ENCODE assay signal across 1 cellular context in the genomic region with DNA sequence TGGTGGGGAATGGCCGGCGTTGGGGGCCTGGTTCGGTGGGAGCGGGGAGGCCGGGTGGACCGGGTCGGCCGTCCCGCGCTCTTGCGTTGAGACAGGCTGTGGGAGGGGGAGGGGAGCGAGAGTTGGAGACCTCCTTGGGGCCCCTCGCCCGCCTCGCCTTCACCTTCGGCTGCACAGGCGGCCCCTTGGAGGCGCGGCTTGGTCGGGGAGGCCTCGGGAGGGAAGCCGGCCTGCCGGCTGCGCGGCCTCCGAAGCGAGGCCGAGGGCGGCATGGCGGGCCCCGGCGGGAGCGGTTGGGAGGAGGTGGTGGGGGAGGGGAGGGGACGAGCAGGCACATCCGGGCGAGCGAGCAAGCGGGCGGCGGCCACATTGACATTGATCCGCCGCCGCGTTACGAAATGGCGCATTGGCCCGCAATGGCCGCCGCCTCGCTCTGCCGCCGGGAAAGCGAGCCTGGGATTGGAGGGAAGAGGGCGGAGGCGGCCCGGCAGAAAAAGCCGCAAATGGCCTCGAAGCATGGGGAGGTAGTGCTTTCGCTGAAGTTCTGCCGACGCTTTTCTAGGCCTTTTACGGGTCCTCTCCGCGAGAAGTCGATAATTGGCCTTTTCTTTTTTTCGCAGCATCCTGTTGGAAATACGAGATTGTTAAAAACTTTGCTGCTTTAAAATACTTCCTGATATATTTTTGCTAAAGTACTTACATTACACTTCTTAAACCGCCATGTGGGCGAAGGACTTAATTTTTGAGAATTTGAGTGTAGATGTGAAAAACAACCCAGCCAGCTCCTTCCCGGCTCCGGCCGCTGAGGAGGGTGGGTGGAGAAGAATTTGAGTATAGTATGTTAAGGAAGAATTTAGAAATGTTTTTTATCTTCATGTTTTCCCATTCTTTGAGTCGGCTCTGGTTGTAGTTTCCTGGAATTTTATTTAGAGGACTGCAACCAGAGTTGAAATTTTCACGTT.
A peak's percentile ranks its signal among the peaks of the same experiment; 100 is the strongest.
TF ChIP-seq lines count a peak whose summit lies in the region.

No MANE protein-coding gene starts in this region.

TF ChIP-seq in HepG2, 621 proteins besides CTCF, POLR2A, EP300 and RAD21 (continued from another document and continues in another):
- TF ChIP-seq ZFP36 (IDR thresholded peaks at IDR 0.05; ENCODE audit: borderline replicate concordance, low read depth, low read length, partially characterized antibody) = no peak
- no peak for TF ChIP-seq ARNT (IDR thresholded peaks at IDR 0.05)
- TF ChIP-seq POLR2AphosphoS2 (IDR thresholded peaks at IDR 0.05; ENCODE audit: low read depth, low read length) = no peak
- TF ChIP-seq ZNF746 (CRISPR knock-in tag; IDR thresholded peaks at IDR 0.05) = peak; percentile 92
- 0 out of 2 replicates have a peak, but pooled peaks have one; percentile 30 for TF ChIP-seq KDM6A (CRISPR knock-in tag; IDR thresholded peaks at IDR 0.05; ENCODE audit: low read depth)
- TF ChIP-seq ZNF253 (CRISPR knock-in tag; IDR thresholded peaks at IDR 0.05; ENCODE audit: borderline replicate concordance) = peak; percentile 71; the same call in 1 of the 2 replicates
- TF ChIP-seq ZNF431 (CRISPR knock-in tag; IDR thresholded peaks at IDR 0.05; ENCODE audit: borderline replicate concordance, low read depth) = peak; percentile 86; the same call in 1 of the 2 replicates
- TF ChIP-seq ZNF333 (CRISPR knock-in tag; IDR thresholded peaks at IDR 0.05; ENCODE audit: borderline replicate concordance) = no peak; the same call in 1 of the 2 replicates
- no peak for TF ChIP-seq NONO (IDR thresholded peaks at IDR 0.05)
- TF ChIP-seq NONO (CRISPR knock-in tag; conservative IDR thresholded peaks at IDR 0.05) = peak; percentile 90
- no peak; the same call in 1 of the 2 replicates for TF ChIP-seq ZNF44 (CRISPR knock-in tag; IDR thresholded peaks at IDR 0.05)
- peak; percentile 61 for TF ChIP-seq CREM (IDR thresholded peaks at IDR 0.05)
- no peak for TF ChIP-seq CREM (CRISPR knock-in tag; IDR thresholded peaks at IDR 0.05)
- no peak for TF ChIP-seq SRF (IDR thresholded peaks at IDR 0.05; ENCODE audit: low read depth, low read length)
- TF ChIP-seq, protein P1, sequence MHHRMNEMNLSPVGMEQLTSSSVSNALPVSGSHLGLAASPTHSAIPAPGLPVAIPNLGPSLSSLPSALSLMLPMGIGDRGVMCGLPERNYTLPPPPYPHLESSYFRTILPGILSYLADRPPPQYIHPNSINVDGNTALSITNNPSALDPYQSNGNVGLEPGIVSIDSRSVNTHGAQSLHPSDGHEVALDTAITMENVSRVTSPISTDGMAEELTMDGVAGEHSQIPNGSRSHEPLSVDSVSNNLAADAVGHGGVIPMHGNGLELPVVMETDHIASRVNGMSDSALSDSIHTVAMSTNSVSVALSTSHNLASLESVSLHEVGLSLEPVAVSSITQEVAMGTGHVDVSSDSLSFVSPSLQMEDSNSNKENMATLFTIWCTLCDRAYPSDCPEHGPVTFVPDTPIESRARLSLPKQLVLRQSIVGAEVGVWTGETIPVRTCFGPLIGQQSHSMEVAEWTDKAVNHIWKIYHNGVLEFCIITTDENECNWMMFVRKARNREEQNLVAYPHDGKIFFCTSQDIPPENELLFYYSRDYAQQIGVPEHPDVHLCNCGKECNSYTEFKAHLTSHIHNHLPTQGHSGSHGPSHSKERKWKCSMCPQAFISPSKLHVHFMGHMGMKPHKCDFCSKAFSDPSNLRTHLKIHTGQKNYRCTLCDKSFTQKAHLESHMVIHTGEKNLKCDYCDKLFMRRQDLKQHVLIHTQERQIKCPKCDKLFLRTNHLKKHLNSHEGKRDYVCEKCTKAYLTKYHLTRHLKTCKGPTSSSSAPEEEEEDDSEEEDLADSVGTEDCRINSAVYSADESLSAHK (CRISPR knock-in tag; IDR thresholded peaks at IDR 0.05; ENCODE audit: borderline replicate concordance) = no peak
- no peak for TF ChIP-seq ZNF234 (CRISPR knock-in tag; conservative IDR thresholded peaks at IDR 0.05)
- TF ChIP-seq, protein P2, sequence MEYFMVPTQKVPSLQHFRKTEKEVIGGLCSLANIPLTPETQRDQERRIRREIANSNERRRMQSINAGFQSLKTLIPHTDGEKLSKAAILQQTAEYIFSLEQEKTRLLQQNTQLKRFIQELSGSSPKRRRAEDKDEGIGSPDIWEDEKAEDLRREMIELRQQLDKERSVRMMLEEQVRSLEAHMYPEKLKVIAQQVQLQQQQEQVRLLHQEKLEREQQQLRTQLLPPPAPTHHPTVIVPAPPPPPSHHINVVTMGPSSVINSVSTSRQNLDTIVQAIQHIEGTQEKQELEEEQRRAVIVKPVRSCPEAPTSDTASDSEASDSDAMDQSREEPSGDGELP (IDR thresholded peaks at IDR 0.05; ENCODE audit: borderline replicate concordance, low read depth) = peak; percentile 50; the same call in 1 of the 2 replicates
- peak; percentile 75 for TF ChIP-seq ELF3 (CRISPR knock-in tag; IDR thresholded peaks at IDR 0.05)
- no peak for TF ChIP-seq ZSCAN25 (CRISPR knock-in tag; IDR thresholded peaks at IDR 0.05)
- TF ChIP-seq DPF2 (CRISPR knock-in tag; IDR thresholded peaks at IDR 0.05; ENCODE audit: borderline replicate concordance, low read depth) = no peak
- TF ChIP-seq, protein P3, sequence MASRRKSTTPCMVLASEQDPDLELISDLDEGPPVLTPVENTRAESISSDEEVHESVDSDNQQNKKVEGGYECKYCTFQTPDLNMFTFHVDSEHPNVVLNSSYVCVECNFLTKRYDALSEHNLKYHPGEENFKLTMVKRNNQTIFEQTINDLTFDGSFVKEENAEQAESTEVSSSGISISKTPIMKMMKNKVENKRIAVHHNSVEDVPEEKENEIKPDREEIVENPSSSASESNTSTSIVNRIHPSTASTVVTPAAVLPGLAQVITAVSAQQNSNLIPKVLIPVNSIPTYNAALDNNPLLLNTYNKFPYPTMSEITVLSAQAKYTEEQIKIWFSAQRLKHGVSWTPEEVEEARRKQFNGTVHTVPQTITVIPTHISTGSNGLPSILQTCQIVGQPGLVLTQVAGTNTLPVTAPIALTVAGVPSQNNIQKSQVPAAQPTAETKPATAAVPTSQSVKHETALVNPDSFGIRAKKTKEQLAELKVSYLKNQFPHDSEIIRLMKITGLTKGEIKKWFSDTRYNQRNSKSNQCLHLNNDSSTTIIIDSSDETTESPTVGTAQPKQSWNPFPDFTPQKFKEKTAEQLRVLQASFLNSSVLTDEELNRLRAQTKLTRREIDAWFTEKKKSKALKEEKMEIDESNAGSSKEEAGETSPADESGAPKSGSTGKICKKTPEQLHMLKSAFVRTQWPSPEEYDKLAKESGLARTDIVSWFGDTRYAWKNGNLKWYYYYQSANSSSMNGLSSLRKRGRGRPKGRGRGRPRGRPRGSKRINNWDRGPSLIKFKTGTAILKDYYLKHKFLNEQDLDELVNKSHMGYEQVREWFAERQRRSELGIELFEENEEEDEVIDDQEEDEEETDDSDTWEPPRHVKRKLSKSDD (CRISPR knock-in tag; IDR thresholded peaks at IDR 0.05; ENCODE audit: low read depth) = peak; percentile 99
- no peak for TF ChIP-seq ZNF550 (CRISPR knock-in tag; IDR thresholded peaks at IDR 0.05; ENCODE audit: borderline replicate concordance)
- peak; percentile 62; the same call in 1 of the 2 replicates for TF ChIP-seq ZSCAN29 (CRISPR knock-in tag; conservative IDR thresholded peaks at IDR 0.05)
- TF ChIP-seq MAZ (IDR thresholded peaks at IDR 0.05; ENCODE audit: borderline replicate concordance, low read depth, low read length) = no peak
- peak; percentile 75 for TF ChIP-seq MAZ (CRISPR knock-in tag; IDR thresholded peaks at IDR 0.05; ENCODE audit: low read depth)
- TF ChIP-seq SMARCE1 (IDR thresholded peaks at IDR 0.05; ENCODE audit: borderline replicate concordance) = no peak
- TF ChIP-seq, protein P4, sequence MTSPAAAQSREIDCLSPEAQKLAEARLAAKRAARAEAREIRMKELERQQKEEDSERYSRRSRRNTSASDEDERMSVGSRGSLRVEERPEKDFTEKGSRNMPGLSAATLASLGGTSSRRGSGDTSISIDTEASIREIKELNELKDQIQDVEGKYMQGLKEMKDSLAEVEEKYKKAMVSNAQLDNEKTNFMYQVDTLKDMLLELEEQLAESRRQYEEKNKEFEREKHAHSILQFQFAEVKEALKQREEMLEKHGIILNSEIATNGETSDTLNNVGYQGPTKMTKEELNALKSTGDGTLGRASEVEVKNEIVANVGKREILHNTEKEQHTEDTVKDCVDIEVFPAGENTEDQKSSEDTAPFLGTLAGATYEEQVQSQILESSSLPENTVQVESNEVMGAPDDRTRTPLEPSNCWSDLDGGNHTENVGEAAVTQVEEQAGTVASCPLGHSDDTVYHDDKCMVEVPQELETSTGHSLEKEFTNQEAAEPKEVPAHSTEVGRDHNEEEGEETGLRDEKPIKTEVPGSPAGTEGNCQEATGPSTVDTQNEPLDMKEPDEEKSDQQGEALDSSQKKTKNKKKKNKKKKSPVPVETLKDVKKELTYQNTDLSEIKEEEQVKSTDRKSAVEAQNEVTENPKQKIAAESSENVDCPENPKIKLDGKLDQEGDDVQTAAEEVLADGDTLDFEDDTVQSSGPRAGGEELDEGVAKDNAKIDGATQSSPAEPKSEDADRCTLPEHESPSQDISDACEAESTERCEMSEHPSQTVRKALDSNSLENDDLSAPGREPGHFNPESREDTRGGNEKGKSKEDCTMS (CRISPR knock-in tag; conservative IDR thresholded peaks at IDR 0.05) = no peak
- TF ChIP-seq ARNT2 (CRISPR knock-in tag; IDR thresholded peaks at IDR 0.05; ENCODE audit: low read depth) = peak; percentile 93
- no peak for TF ChIP-seq ZNF775 (CRISPR knock-in tag; IDR thresholded peaks at IDR 0.05; ENCODE audit: borderline replicate concordance)
- peak in 1 of 2 experiments; percentile 88; a peak in 2 of 4 replicates for TF ChIP-seq KLF16 (CRISPR knock-in tag; IDR thresholded peaks at IDR 0.05)
- TF ChIP-seq, protein P5, sequence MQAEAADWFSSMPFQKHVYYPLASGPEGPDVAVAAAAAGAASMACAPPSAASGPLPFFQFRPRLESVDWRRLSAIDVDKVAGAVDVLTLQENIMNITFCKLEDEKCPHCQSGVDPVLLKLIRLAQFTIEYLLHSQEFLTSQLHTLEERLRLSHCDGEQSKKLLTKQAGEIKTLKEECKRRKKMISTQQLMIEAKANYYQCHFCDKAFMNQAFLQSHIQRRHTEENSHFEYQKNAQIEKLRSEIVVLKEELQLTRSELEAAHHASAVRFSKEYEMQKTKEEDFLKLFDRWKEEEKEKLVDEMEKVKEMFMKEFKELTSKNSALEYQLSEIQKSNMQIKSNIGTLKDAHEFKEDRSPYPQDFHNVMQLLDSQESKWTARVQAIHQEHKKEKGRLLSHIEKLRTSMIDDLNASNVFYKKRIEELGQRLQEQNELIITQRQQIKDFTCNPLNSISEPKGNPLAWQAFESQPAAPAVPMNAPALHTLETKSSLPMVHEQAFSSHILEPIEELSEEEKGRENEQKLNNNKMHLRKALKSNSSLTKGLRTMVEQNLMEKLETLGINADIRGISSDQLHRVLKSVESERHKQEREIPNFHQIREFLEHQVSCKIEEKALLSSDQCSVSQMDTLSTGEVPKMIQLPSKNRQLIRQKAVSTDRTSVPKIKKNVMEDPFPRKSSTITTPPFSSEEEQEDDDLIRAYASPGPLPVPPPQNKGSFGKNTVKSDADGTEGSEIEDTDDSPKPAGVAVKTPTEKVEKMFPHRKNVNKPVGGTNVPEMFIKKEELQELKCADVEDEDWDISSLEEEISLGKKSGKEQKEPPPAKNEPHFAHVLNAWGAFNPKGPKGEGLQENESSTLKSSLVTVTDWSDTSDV (CRISPR knock-in tag; IDR thresholded peaks at IDR 0.05) = peak; percentile 74
- TF ChIP-seq ZNF331 (CRISPR knock-in tag; IDR thresholded peaks at IDR 0.05) = peak; percentile 88
- no peak for TF ChIP-seq MBNL3 (CRISPR knock-in tag; conservative IDR thresholded peaks at IDR 0.05)
- no peak; the same call in 1 of the 2 replicates for TF ChIP-seq TOPORS (CRISPR knock-in tag; IDR thresholded peaks at IDR 0.05)
- TF ChIP-seq JUND (CRISPR knock-in tag; IDR thresholded peaks at IDR 0.05) = no peak
- TF ChIP-seq, protein P6, sequence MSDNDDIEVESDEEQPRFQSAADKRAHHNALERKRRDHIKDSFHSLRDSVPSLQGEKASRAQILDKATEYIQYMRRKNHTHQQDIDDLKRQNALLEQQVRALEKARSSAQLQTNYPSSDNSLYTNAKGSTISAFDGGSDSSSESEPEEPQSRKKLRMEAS (IDR thresholded peaks at IDR 0.05) = peak; percentile 95
- TF ChIP-seq, protein P7, sequence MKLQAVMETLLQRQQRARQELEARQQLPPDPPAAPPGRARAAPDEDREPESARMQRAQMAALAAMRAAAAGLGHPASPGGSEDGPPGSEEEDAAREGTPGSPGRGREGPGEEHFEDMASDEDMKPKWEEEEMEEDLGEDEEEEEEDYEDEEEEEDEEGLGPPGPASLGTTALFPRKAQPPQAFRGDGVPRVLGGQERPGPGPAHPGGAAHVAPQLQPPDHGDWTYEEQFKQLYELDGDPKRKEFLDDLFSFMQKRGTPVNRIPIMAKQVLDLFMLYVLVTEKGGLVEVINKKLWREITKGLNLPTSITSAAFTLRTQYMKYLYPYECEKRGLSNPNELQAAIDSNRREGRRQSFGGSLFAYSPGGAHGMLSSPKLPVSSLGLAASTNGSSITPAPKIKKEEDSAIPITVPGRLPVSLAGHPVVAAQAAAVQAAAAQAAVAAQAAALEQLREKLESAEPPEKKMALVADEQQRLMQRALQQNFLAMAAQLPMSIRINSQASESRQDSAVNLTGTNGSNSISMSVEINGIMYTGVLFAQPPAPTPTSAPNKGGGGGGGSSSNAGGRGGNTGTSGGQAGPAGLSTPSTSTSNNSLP (IDR thresholded peaks at IDR 0.05; ENCODE audit: low read depth, low read length) = peak; percentile 60; the same call in 1 of the 2 replicates
- TF ChIP-seq DR1 (CRISPR knock-in tag; IDR thresholded peaks at IDR 0.05) = no peak
- TF ChIP-seq PHF5A (CRISPR knock-in tag; IDR thresholded peaks at IDR 0.05; ENCODE audit: low read depth, unreplicated experiment) = no peak
- TF ChIP-seq, protein P8, sequence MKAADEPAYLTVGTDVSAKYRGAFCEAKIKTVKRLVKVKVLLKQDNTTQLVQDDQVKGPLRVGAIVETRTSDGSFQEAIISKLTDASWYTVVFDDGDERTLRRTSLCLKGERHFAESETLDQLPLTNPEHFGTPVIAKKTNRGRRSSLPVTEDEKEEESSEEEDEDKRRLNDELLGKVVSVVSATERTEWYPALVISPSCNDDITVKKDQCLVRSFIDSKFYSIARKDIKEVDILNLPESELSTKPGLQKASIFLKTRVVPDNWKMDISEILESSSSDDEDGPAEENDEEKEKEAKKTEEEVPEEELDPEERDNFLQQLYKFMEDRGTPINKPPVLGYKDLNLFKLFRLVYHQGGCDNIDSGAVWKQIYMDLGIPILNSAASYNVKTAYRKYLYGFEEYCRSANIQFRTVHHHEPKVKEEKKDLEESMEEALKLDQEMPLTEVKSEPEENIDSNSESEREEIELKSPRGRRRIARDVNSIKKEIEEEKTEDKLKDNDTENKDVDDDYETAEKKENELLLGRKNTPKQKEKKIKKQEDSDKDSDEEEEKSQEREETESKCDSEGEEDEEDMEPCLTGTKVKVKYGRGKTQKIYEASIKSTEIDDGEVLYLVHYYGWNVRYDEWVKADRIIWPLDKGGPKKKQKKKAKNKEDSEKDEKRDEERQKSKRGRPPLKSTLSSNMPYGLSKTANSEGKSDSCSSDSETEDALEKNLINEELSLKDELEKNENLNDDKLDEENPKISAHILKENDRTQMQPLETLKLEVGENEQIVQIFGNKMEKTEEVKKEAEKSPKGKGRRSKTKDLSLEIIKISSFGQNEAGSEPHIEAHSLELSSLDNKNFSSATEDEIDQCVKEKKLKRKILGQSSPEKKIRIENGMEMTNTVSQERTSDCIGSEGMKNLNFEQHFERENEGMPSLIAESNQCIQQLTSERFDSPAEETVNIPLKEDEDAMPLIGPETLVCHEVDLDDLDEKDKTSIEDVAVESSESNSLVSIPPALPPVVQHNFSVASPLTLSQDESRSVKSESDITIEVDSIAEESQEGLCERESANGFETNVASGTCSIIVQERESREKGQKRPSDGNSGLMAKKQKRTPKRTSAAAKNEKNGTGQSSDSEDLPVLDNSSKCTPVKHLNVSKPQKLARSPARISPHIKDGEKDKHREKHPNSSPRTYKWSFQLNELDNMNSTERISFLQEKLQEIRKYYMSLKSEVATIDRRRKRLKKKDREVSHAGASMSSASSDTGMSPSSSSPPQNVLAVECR (CRISPR knock-in tag; IDR thresholded peaks at IDR 0.05; ENCODE audit: borderline replicate concordance) = peak; percentile 95
- no peak for TF ChIP-seq TEAD2 (CRISPR knock-in tag; IDR thresholded peaks at IDR 0.05)
